ENCODE assay signal across 16 cellular contexts in the genomic region with DNA sequence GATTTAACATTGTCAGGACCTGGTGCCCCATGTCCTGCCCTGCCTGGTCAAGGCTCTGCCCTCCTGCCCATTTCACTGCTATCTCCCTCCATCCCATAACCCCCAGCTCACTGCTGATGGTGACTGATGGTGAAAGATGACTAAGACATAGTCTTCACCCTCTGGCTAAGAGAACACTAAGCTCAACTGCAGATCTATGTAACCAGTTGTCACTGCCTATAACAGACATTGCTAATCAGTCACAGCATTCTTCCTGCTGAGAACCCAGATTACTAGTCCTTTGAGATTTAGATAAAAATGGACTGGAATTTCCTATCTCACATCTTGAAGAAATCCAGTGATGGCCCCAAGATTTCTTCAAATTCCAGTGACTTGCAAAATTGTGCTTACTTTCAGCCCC.
"Had no signal": no experiment of that assay in that cellular context is flagged by ENCODE, and none has a peak within 500 bp of the region (broad histone marks: within the 10 kb centered on the region; RNA-seq: fewer than 3 reads in every experiment).

No MANE protein-coding gene starts in this region.

- FAIRE-seq: frontal cortex, islet of Langerhans had no signal

- H3K27me3 ChIP-seq: breast epithelium, esophagus muscularis mucosa, heart left ventricle, sigmoid colon, suprapubic skin, upper lobe of right lung had no signal

- DNase-seq: activated CD4-positive, alpha-beta T cell treated with anti-CD3 and anti-CD28 coated beads, Interleukin-2, amount 50 U/mL, for 1 hour; activated gamma-delta T cell; activated naive CD8-positive, alpha-beta T cell treated with anti-CD3 and anti-CD28 coated beads for 36 hours; activated T-cell treated with anti-CD3 and anti-CD28 coated beads, Interleukin-2, amount 50 U/mL, for 1 hour; anterior cingulate cortex; heart left ventricle; stimulated activated CD4-positive, alpha-beta T cell treated with anti-CD3 and anti-CD28 coated beads, Interleukin-12 subunit alpha, Interleukin-12 subunit beta, amount 100 ng/mL, for 4 hours; stimulated activated naive CD4-positive, alpha-beta T cell treated with Interleukin-2 at 50 U/mL for 16 hours; upper lobe of right lung had no signal

- H3K36me3 ChIP-seq: breast epithelium, esophagus muscularis mucosa, heart left ventricle, sigmoid colon, suprapubic skin, upper lobe of right lung had no signal

- H3K4me1 ChIP-seq: esophagus muscularis mucosa, heart left ventricle, sigmoid colon, upper lobe of right lung had no signal

- H3K9me3 ChIP-seq: breast epithelium, esophagus muscularis mucosa, heart left ventricle, sigmoid colon, suprapubic skin, upper lobe of right lung had no signal

- H3K4me3 ChIP-seq: breast epithelium, esophagus muscularis mucosa, heart left ventricle, sigmoid colon, suprapubic skin, upper lobe of right lung had no signal

- H3K27ac ChIP-seq: breast epithelium, esophagus muscularis mucosa, heart left ventricle, sigmoid colon, suprapubic skin, upper lobe of right lung had no signal

- ATAC-seq: heart left ventricle; natural killer cell treated with Interleukin-12 subunit alpha and Interleukin-12 subunit beta and Interleukin-15 and Interleukin-18, amount 100 ng/mL, for 72 hours; upper lobe of right lung had no signal
